9 cellular contexts compared by ENCODE assay signal in genomic region chr7:101681170-101682007, GRCh38. TPM values are rescaled to one million over a fixed set of nuclear protein-coding genes. Genes with fewer than 3 reads are reported as not detected.
DNase-seq lines count a peak whose midpoint lies in the region; ATAC-seq and TF ChIP-seq lines count a peak whose summit lies in the region.
"Had no signal": no experiment of that assay in that cellular context is flagged by ENCODE, and none has a peak within 500 bp of the region (broad histone marks: within the 10 kb centered on the region; RNA-seq: fewer than 3 reads in every experiment).

No MANE protein-coding gene starts in this region.

- no peak for TF ChIP-seq RAD21 in liver (IDR thresholded peaks at IDR 0.05)

- ATAC-seq in activated CD8-positive, alpha-beta T cell treated with anti-CD3 and anti-CD28 coated beads, Interleukin-2, amount 10 ng/mL, durations not matched to agents 7 days and 5 days = no peak
- no peak for ATAC-seq in activated CD8-positive, alpha-beta T cell treated with anti-CD3 and anti-CD28 coated beads for 36 hours
- peak; percentile 93 for ATAC-seq in aorta (ENCODE audit: low FRiP score)

- DNase-seq in activated CD8-positive, alpha-beta T cell treated with anti-CD3 and anti-CD28 coated beads, Interleukin-2, amount 10 ng/mL, durations not matched to agents 7 days and 5 days = no peak
- no peak for DNase-seq in activated CD8-positive, alpha-beta T cell treated with anti-CD3 and anti-CD28 coated beads for 36 hours
- DNase-seq in cardiac fibroblast (ENCODE audit: low read depth in 2 of 2) = peak; percentile 77 to 82
- DNase-seq in aorta = peak; percentile 90 to 94
- DNase-seq in DMS114 treated with DMSO at 0.1 percent for 48 hours (lab: John Stamatoyannopoulos, UW; ENCODE audit: unreplicated experiment) = no peak
- DNase-seq in GM19238 (ENCODE audit: insufficient read length, low spot score) = no peak
- no peak for DNase-seq in immature natural killer cell

- H3K27me3 Mint-ChIP-seq in activated CD8-positive, alpha-beta T cell treated with anti-CD3 and anti-CD28 coated beads, Interleukin-2, amount 10 ng/mL, durations not matched to agents 7 days and 5 days (ENCODE audit: low read depth) = no peaks in the 10 kb centered on the region
- H3K27me3 Mint-ChIP-seq in activated CD8-positive, alpha-beta T cell treated with anti-CD3 and anti-CD28 coated beads for 36 hours = no peaks in the 10 kb centered on the region
- peaks cover 2 to 7% (median 3%) of the 10 kb centered on the region in 3 donors for H3K27me3 Mint-ChIP-seq in immature natural killer cell (ENCODE audit: low read depth in 3 of 3)

- H3K4me3 Mint-ChIP-seq in activated CD8-positive, alpha-beta T cell treated with anti-CD3 and anti-CD28 coated beads, Interleukin-2, amount 10 ng/mL, durations not matched to agents 7 days and 5 days = no peak overlapping the region
- H3K4me3 Mint-ChIP-seq in activated CD8-positive, alpha-beta T cell treated with anti-CD3 and anti-CD28 coated beads for 36 hours = no peak overlapping the region
- no peak overlapping the region for H3K4me3 Mint-ChIP-seq in immature natural killer cell

- H3K27ac Mint-ChIP-seq in activated CD8-positive, alpha-beta T cell treated with anti-CD3 and anti-CD28 coated beads, Interleukin-2, amount 10 ng/mL, durations not matched to agents 7 days and 5 days = peak overlapping the region; percentile 4
- no peak overlapping the region for H3K27ac Mint-ChIP-seq in activated CD8-positive, alpha-beta T cell treated with anti-CD3 and anti-CD28 coated beads for 36 hours
- H3K27ac Mint-ChIP-seq in immature natural killer cell = no peak overlapping the region

- H3K9ac ChIP-seq in liver (ENCODE audit: low read depth in 1 of 2, low read length in 2 of 2) = no peak overlapping the region

- H3K27me3 ChIP-seq in liver (ENCODE audit: control insufficient read depth in 4 of 4, insufficient read depth in 4 of 4, low read length in 3 of 4) (no peaks in the 10 kb centered on the region), aorta (ENCODE audit: control insufficient read depth in 1 of 2, insufficient read depth in 2 of 2, low read length in 1 of 2) (no peaks in the 10 kb centered on the region)

- H3K36me3 ChIP-seq in liver (ENCODE audit: control insufficient read depth in 4 of 4, insufficient read depth in 3 of 4, low read depth in 1 of 4, low read length in 3 of 4) = no peaks in the 10 kb centered on the region
- H3K36me3 ChIP-seq in aorta (ENCODE audit: control insufficient read depth in 1 of 2, insufficient read depth in 2 of 2, low read length in 1 of 2) = no peaks in the 10 kb centered on the region

- WGBS in liver = 60% methylated on average over 14 of the region's 14 CpGs
- 3 to 9% methylated on average over 14 of the region's 14 CpGs for WGBS in aorta, 2 donors

- no peak overlapping the region for H3K27ac ChIP-seq in liver (ENCODE audit: low read depth in 1 of 2, low read length in 2 of 2)
- H3K27ac ChIP-seq in aorta (ENCODE audit: low read depth in 1 of 2, low read length in 2 of 2) = no peak overlapping the region
- H3K27ac ChIP-seq: C4-2B had no signal

- CTCF ChIA-PET in activated CD8-positive, alpha-beta T cell treated with anti-CD3 and anti-CD28 coated beads, Interleukin-2, amount 10 ng/mL, durations not matched to agents 7 days and 5 days (lab: Charles Lee) = no interaction called here
- CTCF ChIA-PET in activated CD8-positive, alpha-beta T cell treated with anti-CD3 and anti-CD28 coated beads for 36 hours (lab: Charles Lee) = no interaction called here

- H3K4me1 ChIP-seq in liver (ENCODE audit: control insufficient read depth in 4 of 4, insufficient read depth in 4 of 4, low read length in 3 of 4) (no peaks in the 10 kb centered on the region), aorta (ENCODE audit: control insufficient read depth in 1 of 2, insufficient read depth in 2 of 2, low read length in 2 of 2) (no peaks in the 10 kb centered on the region)

- no peaks in the 10 kb centered on the region for H3K4me1 Mint-ChIP-seq in activated CD8-positive, alpha-beta T cell treated with anti-CD3 and anti-CD28 coated beads, Interleukin-2, amount 10 ng/mL, durations not matched to agents 7 days and 5 days (ENCODE audit: low read depth)
- no peaks in the 10 kb centered on the region for H3K4me1 Mint-ChIP-seq in activated CD8-positive, alpha-beta T cell treated with anti-CD3 and anti-CD28 coated beads for 36 hours (ENCODE audit: low read depth)
- no peaks in the 10 kb centered on the region for H3K4me1 Mint-ChIP-seq in immature natural killer cell

- H3K36me3 Mint-ChIP-seq in activated CD8-positive, alpha-beta T cell treated with anti-CD3 and anti-CD28 coated beads, Interleukin-2, amount 10 ng/mL, durations not matched to agents 7 days and 5 days (ENCODE audit: low read depth) = no peaks in the 10 kb centered on the region
- no peaks in the 10 kb centered on the region for H3K36me3 Mint-ChIP-seq in activated CD8-positive, alpha-beta T cell treated with anti-CD3 and anti-CD28 coated beads for 36 hours (ENCODE audit: low read depth)
- no peaks in the 10 kb centered on the region for H3K36me3 Mint-ChIP-seq in immature natural killer cell

- H3K4me3 ChIP-seq in cardiac fibroblast (replicated peaks in 1 of 2; ENCODE audit: low read depth in 2 of 2, low read length in 2 of 2) (no peak overlapping the region), liver (ENCODE audit: low read depth in 1 of 3, low read length in 3 of 3) (no peak overlapping the region), aorta (ENCODE audit: low read length in 2 of 2) (no peak overlapping the region)

- H3K9me3 ChIP-seq in liver (ENCODE audit: control insufficient read depth in 4 of 4, low read length in 3 of 4) = no peaks in the 10 kb centered on the region
- no peaks in the 10 kb centered on the region for H3K9me3 ChIP-seq in aorta (ENCODE audit: control insufficient read depth, low read length)

- no peak for TF ChIP-seq CTCF in activated CD8-positive, alpha-beta T cell treated with anti-CD3 and anti-CD28 coated beads for 36 hours (IDR thresholded peaks at IDR 0.05)
- TF ChIP-seq CTCF in cardiac fibroblast (IDR thresholded peaks at IDR 0.05; ENCODE audit: low read depth, low read length) = no peak
- TF ChIP-seq CTCF in liver (IDR thresholded peaks at IDR 0.05; ENCODE audit: low read depth, low read length, missing input control) = no peak

- intact Hi-C loops in activated CD8-positive, alpha-beta T cell treated with anti-CD3 and anti-CD28 coated beads for 36 hours (cut with micrococcal nuclease) = loop anchor here (10.0 kb wide), 1 partner anchor 553 kb away; no protein-coding TSS in a partner anchor
- intact Hi-C loops in aorta (cut with DNase I) = loop anchor here (2.0 to 10.0 kb wide), 5 partner anchors 64 to 553 kb away; partner anchors contain the start of gene CUX1 (in 1 of the 2)

- POLR2A ChIA-PET in activated CD8-positive, alpha-beta T cell treated with anti-CD3 and anti-CD28 coated beads, Interleukin-2, amount 10 ng/mL, durations not matched to agents 7 days and 5 days (lab: Charles Lee) = interaction anchor here (0.7 kb wide), 1 partner anchor 93 kb away, joined by 3 read pairs; no protein-coding TSS in a partner anchor
- POLR2A ChIA-PET in activated CD8-positive, alpha-beta T cell treated with anti-CD3 and anti-CD28 coated beads for 36 hours (lab: Charles Lee) = interaction anchor here (0.9 kb wide), 1 partner anchor 734 kb away, joined by 3 read pairs; no protein-coding TSS in a partner anchor

- H3K9me3 Mint-ChIP-seq in activated CD8-positive, alpha-beta T cell treated with anti-CD3 and anti-CD28 coated beads, Interleukin-2, amount 10 ng/mL, durations not matched to agents 7 days and 5 days (ENCODE audit: insufficient read depth) = no peaks in the 10 kb centered on the region
- no peaks in the 10 kb centered on the region for H3K9me3 Mint-ChIP-seq in activated CD8-positive, alpha-beta T cell treated with anti-CD3 and anti-CD28 coated beads for 36 hours
- H3K9me3 Mint-ChIP-seq in immature natural killer cell = no peaks in the 10 kb centered on the region

TF ChIP-seq in liver, 16 proteins besides CTCF, POLR2A, EP300 and RAD21 (continues in another document):
- TF ChIP-seq MAX (IDR thresholded peaks at IDR 0.05) (no peak), FOXA1 (IDR thresholded peaks at IDR 0.05) (no peak), NR2F2 (IDR thresholded peaks at IDR 0.05) (peak; percentile 93), RXRA (IDR thresholded peaks at IDR 0.05) (peak; percentile 19 to 44), ATF3 (IDR thresholded peaks at IDR 0.05) (no peak), EGR1 (IDR thresholded peaks at IDR 0.05; ENCODE audit: low read depth in 2 of 2) (no peak)

RNA-seq across cellular contexts. Expression of gene MYL10, which starts 52.3 kb away (rescaled TPM):
- not detected for total RNA-seq in activated CD8-positive, alpha-beta T cell treated with anti-CD3 and anti-CD28 coated beads, Interleukin-2, amount 10 ng/mL, durations not matched to agents 7 days and 5 days
- not detected for total RNA-seq in activated CD8-positive, alpha-beta T cell treated with anti-CD3 and anti-CD28 coated beads for 36 hours
- total RNA-seq in liver (not detected), aorta (not detected)
- polyA plus RNA-seq in liver (not detected), aorta (not detected), immature natural killer cell (not detected)

Comparison
In these comparisons a context has a peak if more than half of its experiments do, and no peak if none do; other contexts are left out.
1. DNase-seq: peak in cardiac fibroblast (2 of 2) and aorta (2 of 2); none in activated CD8-positive, alpha-beta T cell treated with anti-CD3 and anti-CD28 coated beads, Interleukin-2, amount 10 ng/mL, durations not matched to agents 7 days and 5 days (single experiment), activated CD8-positive, alpha-beta T cell treated with anti-CD3 and anti-CD28 coated beads for 36 hours (single experiment), DMS114 treated with DMSO at 0.1 percent for 48 hours (single experiment), GM19238 (single experiment) and immature natural killer cell (0 of 3).